ENCODE assay signal across 14 cellular contexts in genomic region chr20:57701651-57702050, GRCh38.
"Had no signal": no experiment of that assay in that cellular context is flagged by ENCODE, and none has a peak within 500 bp of the region (broad histone marks: within the 10 kb centered on the region; RNA-seq: fewer than 3 reads in every experiment).

No MANE protein-coding gene starts in this region.

- H3K9me3 Mint-ChIP-seq: activated CD8-positive, alpha-beta T cell treated with anti-CD3 and anti-CD28 coated beads for 36 hours; natural killer cell; T-helper 2 cell treated with Interferon-gamma antibody and Interleukin-4, amounts not matched to agents 5 μg/mL and 100 μg/mL, for 36 hours had no signal

- H3K4me1 Mint-ChIP-seq: natural killer cell had no signal

- H3K27ac Mint-ChIP-seq: activated CD4-positive, alpha-beta T cell treated with anti-CD3 and anti-CD28 coated beads for 36 hours; activated CD8-positive, alpha-beta T cell treated with anti-CD3 and anti-CD28 coated beads for 36 hours; natural killer cell; T-helper 2 cell treated with Interferon-gamma antibody and Interleukin-4, amounts not matched to agents 5 μg/mL and 100 μg/mL, for 36 hours had no signal

- H3K36me3 Mint-ChIP-seq: natural killer cell had no signal

- H3K27ac ChIP-seq: colonic mucosa, heart left ventricle, upper lobe of left lung had no signal

- ATAC-seq: activated CD4-positive, alpha-beta T cell treated with anti-CD3 and anti-CD28 coated beads for 36 hours; activated CD8-positive, alpha-beta T cell treated with anti-CD3 and anti-CD28 coated beads for 36 hours; heart left ventricle; natural killer cell; right cardiac atrium had no signal

- H3K27me3 Mint-ChIP-seq: activated CD4-positive, alpha-beta T cell treated with anti-CD3 and anti-CD28 coated beads for 36 hours; activated CD8-positive, alpha-beta T cell treated with anti-CD3 and anti-CD28 coated beads for 36 hours had no signal

- DNase-seq: activated CD4-positive, alpha-beta T cell treated with anti-CD3 and anti-CD28 coated beads for 36 hours; activated CD8-positive, alpha-beta memory T cell treated with anti-CD3 and anti-CD28 coated beads, Interleukin-2, amount 50 U/mL, for 48 hours; activated CD8-positive, alpha-beta T cell treated with anti-CD3 and anti-CD28 coated beads for 36 hours; aorta; colonic mucosa; foreskin melanocyte; heart left ventricle; natural killer cell; posterior cingulate gyrus; small intestine; stimulated activated naive CD4-positive, alpha-beta T cell; upper lobe of left lung had no signal

- H3K4me3 Mint-ChIP-seq: activated CD4-positive, alpha-beta T cell treated with anti-CD3 and anti-CD28 coated beads for 36 hours; activated CD8-positive, alpha-beta T cell treated with anti-CD3 and anti-CD28 coated beads for 36 hours; natural killer cell; T-helper 2 cell treated with Interferon-gamma antibody and Interleukin-4, amounts not matched to agents 5 μg/mL and 100 μg/mL, for 36 hours had no signal
